ENCODE assay signal across 1 cellular context in genomic region chr1:7960165-7960564, GRCh38.
TF ChIP-seq lines count a peak whose summit lies in the region.

No MANE protein-coding gene starts in this region.

TF ChIP-seq in A549, 52 proteins besides CTCF, POLR2A, EP300 and RAD21:
- no peak for TF ChIP-seq REST (IDR thresholded peaks at IDR 0.05)
- no peak for TF ChIP-seq EHMT2 (IDR thresholded peaks at IDR 0.05; ENCODE audit: low read depth)
